9 cellular contexts compared by ENCODE assay signal in genomic region chr3:190384241-190384863, GRCh38. TPM values are rescaled to one million over a fixed set of nuclear protein-coding genes. Genes with fewer than 3 reads are reported as not detected.
DNase-seq lines count a peak whose midpoint lies in the region; ATAC-seq and TF ChIP-seq lines count a peak whose summit lies in the region.
"Had no signal": no experiment of that assay in that cellular context is flagged by ENCODE, and none has a peak within 500 bp of the region (broad histone marks: within the 10 kb centered on the region; RNA-seq: fewer than 3 reads in every experiment).

No MANE protein-coding gene starts in this region.

- no peak overlapping the region for H3K4me3 ChIP-seq in fibroblast of the aortic adventitia (ENCODE audit: low read depth, low read length)

- ATAC-seq in GM21529 (IDR thresholded peaks at IDR 0.05; ENCODE audit: unreplicated experiment), result peak; percentile 93
- ATAC-seq in sciatic nerve, result peak; percentile 81

- TF ChIP-seq CTCF in fibroblast of the aortic adventitia (IDR thresholded peaks at IDR 0.05; ENCODE audit: insufficient read depth, low read length), result peak; percentile 58

- intact Hi-C loops in sciatic nerve (cut with DNase I), result no loop called here

- peak; percentile 0 for DNase-seq in NCI-H1092 treated with DMSO at 0.1 percent for 48 hours (lab: John Stamatoyannopoulos, UW)
- no peak for DNase-seq in NCI-H1092 (lab: John Stamatoyannopoulos, UW)
- DNase-seq in HT1080 (ENCODE audit: low read depth), result peak; percentile 87
- peak; percentile 23 for DNase-seq in SHP77 treated with DMSO at 0.1 percent for 48 hours (lab: John Stamatoyannopoulos, UW)
- DNase-seq in fibroblast of the aortic adventitia (ENCODE audit: low read depth), result peak; percentile 68
- no peak for DNase-seq in sciatic nerve (ENCODE audit: low spot score)
- no peak for DNase-seq in activated CD8-positive, alpha-beta memory T cell treated with anti-CD3 and anti-CD28 coated beads, Interleukin-2, amount 50 U/mL, for 48 hours
- DNase-seq: activated naive CD8-positive, alpha-beta T cell treated with anti-CD3 and anti-CD28 coated beads, Interleukin-2, amount 10 ng/mL, durations not matched to agents 7 days and 5 days had no signal

RNA-seq across cellular contexts. Expression of gene CLDN16, which starts 3.6 kb away (rescaled TPM):
- total RNA-seq in HT1080 (2014; rRNA removed; shearing (Covaris generic)), result not detected in 2 replicates
- 0.02 TPM in 1 of 2 replicates, not detected in the other for polyA plus RNA-seq in HT1080 (2015; cell fraction: cytosol; rRNA removed)
- not detected in 2 replicates for polyA plus RNA-seq in HT1080 (2015; cell fraction: nucleus; rRNA removed)
- total RNA-seq in fibroblast of the aortic adventitia (ENCODE audit: low replicate concordance) (0.09 TPM in 1 of 2 replicates, not detected in the other), sciatic nerve (0.53 TPM)
- total RNA-seq: activated naive CD8-positive, alpha-beta T cell treated with anti-CD3 and anti-CD28 coated beads, Interleukin-2, amount 10 ng/mL, durations not matched to agents 7 days and 5 days had no signal

Comparison
In these comparisons a context has a peak if more than half of its experiments do, and no peak if none do; other contexts are left out.
1. DNase-seq: peak in NCI-H1092 treated with DMSO at 0.1 percent for 48 hours (single experiment), HT1080 (single experiment), SHP77 treated with DMSO at 0.1 percent for 48 hours (single experiment) and fibroblast of the aortic adventitia (single experiment); none in NCI-H1092 (single experiment), sciatic nerve (single experiment) and activated CD8-positive, alpha-beta memory T cell treated with anti-CD3 and anti-CD28 coated beads, Interleukin-2, amount 50 U/mL, for 48 hours (single experiment).